ENCODE assay signal across 11 cellular contexts in genomic region chr1:19505694-19506457, GRCh38. TPM values are rescaled to one million over a fixed set of nuclear protein-coding genes. Genes with fewer than 3 reads are reported as not detected.
DNase-seq lines count a peak whose midpoint lies in the region; ATAC-seq and TF ChIP-seq lines count a peak whose summit lies in the region.
"Had no signal": no experiment of that assay in that cellular context is flagged by ENCODE, and none has a peak within 500 bp of the region (broad histone marks: within the 10 kb centered on the region; RNA-seq: fewer than 3 reads in every experiment).

No MANE protein-coding gene starts in this region.

- POLR2A ChIA-PET in PC-9 (lab: Charles Lee; ENCODE audit: unreplicated experiment), result no interaction called here

- no peaks in the 10 kb centered on the region for H3K4me1 ChIP-seq in urinary bladder (ENCODE audit: insufficient read depth)
- no peaks in the 10 kb centered on the region for H3K4me1 ChIP-seq in PC-9 (replicated peaks; ENCODE audit: insufficient read depth)

- WGBS in urinary bladder, result 45% methylated on average over 11 of the region's 11 CpGs

- DNase-seq in activated naive CD8-positive, alpha-beta T cell treated with anti-CD3 and anti-CD28 coated beads for 36 hours, result no peak
- no peak for DNase-seq in activated naive CD8-positive, alpha-beta T cell treated with anti-CD3 and anti-CD28 coated beads, Interleukin-2, amount 50 U/mL, for 24 hours
- DNase-seq in caudate nucleus (lab: John Stamatoyannopoulos, UW) (peak in 8 of 61 donors; percentile 8 to 24 (median 10)), mucosa of gallbladder (ENCODE audit: low spot score) (peak; percentile 25), PC-9 (no peak), ecto neural progenitor cell (ENCODE audit: low spot score) (no peak)
- DNase-seq: activated T-cell treated with anti-CD3 and anti-CD28 coated beads, Interleukin-2, amount 50 U/mL, for 48 hours; NCI-H1105 treated with DMSO at 0.1 percent for 48 hours had no signal

- H3K27ac ChIP-seq in caudate nucleus (ENCODE audit: low read depth, low read length) (peak overlapping the region; percentile 41), urinary bladder (ENCODE audit: low read depth) (peak overlapping the region; percentile 82), PC-9 (no peak overlapping the region)
- H3K27ac ChIP-seq: SK-N-MC had no signal

- H3K27me3 ChIP-seq in PC-9 (ENCODE audit: insufficient read depth, low read depth), result no peaks in the 10 kb centered on the region

- H3K9me2 ChIP-seq in PC-9 (ENCODE audit: insufficient read depth), result no peaks in the 10 kb centered on the region

- H3K4me2 ChIP-seq in PC-9, result no peak overlapping the region

- H3K4me1 Mint-ChIP-seq in activated naive CD8-positive, alpha-beta T cell treated with anti-CD3 and anti-CD28 coated beads for 36 hours, result peaks cover 38% of the 10 kb centered on the region
- peaks cover 54% of the 10 kb centered on the region for H3K4me1 Mint-ChIP-seq in activated naive CD8-positive, alpha-beta T cell treated with anti-CD3 and anti-CD28 coated beads, Interleukin-2, amount 50 U/mL, for 24 hours

- no peaks in the 10 kb centered on the region for H3K9me3 Mint-ChIP-seq in activated naive CD8-positive, alpha-beta T cell treated with anti-CD3 and anti-CD28 coated beads for 36 hours
- no peaks in the 10 kb centered on the region for H3K9me3 Mint-ChIP-seq in activated naive CD8-positive, alpha-beta T cell treated with anti-CD3 and anti-CD28 coated beads, Interleukin-2, amount 50 U/mL, for 24 hours

- TF ChIP-seq CTCF in PC-9 (conservative IDR thresholded peaks at IDR 0.05), result no peak

- H3K36me3 ChIP-seq in urinary bladder (ENCODE audit: insufficient read depth) (no peaks in the 10 kb centered on the region), PC-9 (ENCODE audit: low read depth) (no peaks in the 10 kb centered on the region)

- H3K9me3 ChIP-seq in PC-9 (ENCODE audit: insufficient read depth, low read depth), result no peaks in the 10 kb centered on the region

- no peak for ATAC-seq in activated naive CD8-positive, alpha-beta T cell treated with anti-CD3 and anti-CD28 coated beads, Interleukin-2, amount 50 U/mL, for 24 hours
- no peak for ATAC-seq in GM18502 (IDR thresholded peaks at IDR 0.05; ENCODE audit: poor library complexity, unreplicated experiment)

- H3K27ac Mint-ChIP-seq in activated naive CD8-positive, alpha-beta T cell treated with anti-CD3 and anti-CD28 coated beads for 36 hours, result peak overlapping the region; percentile 27
- no peak overlapping the region for H3K27ac Mint-ChIP-seq in activated naive CD8-positive, alpha-beta T cell treated with anti-CD3 and anti-CD28 coated beads, Interleukin-2, amount 50 U/mL, for 24 hours

- H3K4me3 ChIP-seq in urinary bladder (ENCODE audit: low read depth, low read length) (no peak overlapping the region), PC-9 (no peak overlapping the region)
- H3K4me3 ChIP-seq: SK-N-MC had no signal

- H2AFZ ChIP-seq in PC-9, result no peak overlapping the region

- H3K27me3 Mint-ChIP-seq in activated naive CD8-positive, alpha-beta T cell treated with anti-CD3 and anti-CD28 coated beads for 36 hours, result no peaks in the 10 kb centered on the region
- H3K27me3 Mint-ChIP-seq in activated naive CD8-positive, alpha-beta T cell treated with anti-CD3 and anti-CD28 coated beads, Interleukin-2, amount 50 U/mL, for 24 hours, result no peaks in the 10 kb centered on the region

- BruUV-seq in PC-9 (replicated peaks; lab: Mats Ljungman, UMichigan), result no TSS peak

- H3F3A ChIP-seq in PC-9 (ENCODE audit: insufficient read depth, low read depth), result no peaks in the 10 kb centered on the region

- no peaks in the 10 kb centered on the region for H3K36me3 Mint-ChIP-seq in activated naive CD8-positive, alpha-beta T cell treated with anti-CD3 and anti-CD28 coated beads for 36 hours
- H3K36me3 Mint-ChIP-seq in activated naive CD8-positive, alpha-beta T cell treated with anti-CD3 and anti-CD28 coated beads, Interleukin-2, amount 50 U/mL, for 24 hours (ENCODE audit: low read depth), result no peaks in the 10 kb centered on the region

- no peak overlapping the region for H3K4me3 Mint-ChIP-seq in activated naive CD8-positive, alpha-beta T cell treated with anti-CD3 and anti-CD28 coated beads for 36 hours
- H3K4me3 Mint-ChIP-seq in activated naive CD8-positive, alpha-beta T cell treated with anti-CD3 and anti-CD28 coated beads, Interleukin-2, amount 50 U/mL, for 24 hours, result no peak overlapping the region

- CTCF ChIA-PET in PC-9 (lab: Charles Lee), result no interaction called here

- intact Hi-C loops in PC-9 (cut with micrococcal nuclease; ENCODE audit: unreplicated experiment), result loop anchor here (10.0 kb wide), 1 partner anchor 69 kb away; no protein-coding TSS in a partner anchor

- no peaks in the 10 kb centered on the region for H3K79me2 ChIP-seq in PC-9 (ENCODE audit: low read depth)

- no peaks in the 10 kb centered on the region for H4K20me1 ChIP-seq in PC-9 (ENCODE audit: insufficient read depth)

RNA-seq across cellular contexts. Expression of gene CAPZB, which starts 20.5 kb away (rescaled TPM):
- total RNA-seq in activated naive CD8-positive, alpha-beta T cell treated with anti-CD3 and anti-CD28 coated beads for 36 hours, result 100 to 1,000 TPM; 324 to 332 TPM
- total RNA-seq in mucosa of gallbladder (255 TPM), urinary bladder (77.1 TPM), PC-9 (2021) (222 and 274 TPM in 2 replicates)
- 372 TPM for polyA plus RNA-seq in urinary bladder
